In genomic region chr5:14414007-14414406, GRCh38 we compare ENCODE assay signal across 13 cellular contexts.
A peak's percentile ranks its signal among the peaks of the same experiment; 100 is the strongest.
DNase-seq lines count a peak whose midpoint lies in the region; ATAC-seq and TF ChIP-seq lines count a peak whose summit lies in the region.
"Had no signal": no experiment of that assay in that cellular context is flagged by ENCODE, and none has a peak within 500 bp of the region (broad histone marks: within the 10 kb centered on the region; RNA-seq: fewer than 3 reads in every experiment).

No MANE protein-coding gene starts in this region.

- no peaks in the 10 kb centered on the region for H3K9me3 ChIP-seq in thymus (ENCODE audit: control insufficient read depth)
- no peaks in the 10 kb centered on the region for H3K9me3 ChIP-seq in SJCRH30 (replicated peaks)

- no peaks in the 10 kb centered on the region for H3K27me3 ChIP-seq in thymus (ENCODE audit: control insufficient read depth, insufficient read depth)
- H3K27me3 ChIP-seq in SJCRH30, result no peaks in the 10 kb centered on the region

- CTCF ChIA-PET in activated CD8-positive, alpha-beta T cell treated with anti-CD3 and anti-CD28 coated beads for 36 hours (lab: Charles Lee), result interaction anchor here (0.7 to 4.9 kb wide), 6 partner anchors 10 to 253 kb away, joined by 3 to 34 read pairs (median 6); no protein-coding TSS in a partner anchor

- H3K36me3 ChIP-seq in thymus (ENCODE audit: control insufficient read depth, insufficient read depth), result no peaks in the 10 kb centered on the region
- H3K36me3 ChIP-seq in SJCRH30, result peaks cover 2% of the 10 kb centered on the region; the same call in 1 of the 2 replicates

- 71% methylated on average over 11 of the region's 11 CpGs for WGBS in thymus

- H3K4me3 Mint-ChIP-seq in natural killer cell treated with Interleukin-12 subunit alpha and Interleukin-12 subunit beta and Interleukin-15 and Interleukin-18, amount 100 ng/mL, for 72 hours, result peak overlapping the region; percentile 82
- no peak overlapping the region for H3K4me3 Mint-ChIP-seq in natural killer cell
- peak overlapping the region; percentile 67 for H3K4me3 Mint-ChIP-seq in activated CD8-positive, alpha-beta T cell treated with anti-CD3 and anti-CD28 coated beads for 36 hours
- peak overlapping the region; percentile 73 for H3K4me3 Mint-ChIP-seq in central memory CD8-positive, alpha-beta T cell

- no peak overlapping the region for H3K4me3 ChIP-seq in thymus (ENCODE audit: low read length)
- no peak overlapping the region for H3K4me3 ChIP-seq in SJCRH30

- peak overlapping the region; percentile 43 to 81 for H3K27ac Mint-ChIP-seq in natural killer cell treated with Interleukin-12 subunit alpha and Interleukin-12 subunit beta and Interleukin-15 and Interleukin-18, amount 100 ng/mL, for 72 hours
- H3K27ac Mint-ChIP-seq in natural killer cell, result no peak overlapping the region
- peak overlapping the region; percentile 98 for H3K27ac Mint-ChIP-seq in activated CD8-positive, alpha-beta T cell treated with anti-CD3 and anti-CD28 coated beads for 36 hours
- peak overlapping the region; percentile 68 for H3K27ac Mint-ChIP-seq in central memory CD8-positive, alpha-beta T cell (ENCODE audit: low read depth)

- H3K4me1 Mint-ChIP-seq in natural killer cell treated with Interleukin-12 subunit alpha and Interleukin-12 subunit beta and Interleukin-15 and Interleukin-18, amount 100 ng/mL, for 72 hours (ENCODE audit: low read depth in 2 of 2), result peaks cover 0 to 51% of the 10 kb centered on the region in 2 donors
- H3K4me1 Mint-ChIP-seq in natural killer cell, result no peaks in the 10 kb centered on the region
- H3K4me1 Mint-ChIP-seq in activated CD8-positive, alpha-beta T cell treated with anti-CD3 and anti-CD28 coated beads for 36 hours (ENCODE audit: low read depth), result peaks cover 60% of the 10 kb centered on the region
- peaks cover 37% of the 10 kb centered on the region for H3K4me1 Mint-ChIP-seq in central memory CD8-positive, alpha-beta T cell

- no peaks in the 10 kb centered on the region for H3K9me3 Mint-ChIP-seq in natural killer cell treated with Interleukin-12 subunit alpha and Interleukin-12 subunit beta and Interleukin-15 and Interleukin-18, amount 100 ng/mL, for 72 hours
- no peaks in the 10 kb centered on the region for H3K9me3 Mint-ChIP-seq in natural killer cell
- no peaks in the 10 kb centered on the region for H3K9me3 Mint-ChIP-seq in activated CD8-positive, alpha-beta T cell treated with anti-CD3 and anti-CD28 coated beads for 36 hours
- H3K9me3 Mint-ChIP-seq in central memory CD8-positive, alpha-beta T cell, result no peaks in the 10 kb centered on the region

- H3K4me1 ChIP-seq in thymus (ENCODE audit: control insufficient read depth, insufficient read depth, low read length) (peaks cover 14% of the 10 kb centered on the region), SJCRH30 (no peaks in the 10 kb centered on the region)

- H3K27me3 Mint-ChIP-seq in natural killer cell treated with Interleukin-12 subunit alpha and Interleukin-12 subunit beta and Interleukin-15 and Interleukin-18, amount 100 ng/mL, for 72 hours, result no peaks in the 10 kb centered on the region
- H3K27me3 Mint-ChIP-seq in natural killer cell (ENCODE audit: low read depth in 2 of 2), result no peaks in the 10 kb centered on the region
- H3K27me3 Mint-ChIP-seq in activated CD8-positive, alpha-beta T cell treated with anti-CD3 and anti-CD28 coated beads for 36 hours, result no peaks in the 10 kb centered on the region
- no peaks in the 10 kb centered on the region for H3K27me3 Mint-ChIP-seq in central memory CD8-positive, alpha-beta T cell

- TF ChIP-seq CTCF in natural killer cell (IDR thresholded peaks at IDR 0.05), result no peak
- no peak for TF ChIP-seq CTCF in activated CD8-positive, alpha-beta T cell treated with anti-CD3 and anti-CD28 coated beads for 36 hours (IDR thresholded peaks at IDR 0.05)

- H3K27ac ChIP-seq in thymus (ENCODE audit: low read depth) (peak overlapping the region; percentile 82), SJCRH30 (no peak overlapping the region)
- H3K27ac ChIP-seq: HL-60 had no signal

- H3K36me3 Mint-ChIP-seq in natural killer cell treated with Interleukin-12 subunit alpha and Interleukin-12 subunit beta and Interleukin-15 and Interleukin-18, amount 100 ng/mL, for 72 hours, result no peaks in the 10 kb centered on the region
- H3K36me3 Mint-ChIP-seq in natural killer cell, result no peaks in the 10 kb centered on the region
- H3K36me3 Mint-ChIP-seq in activated CD8-positive, alpha-beta T cell treated with anti-CD3 and anti-CD28 coated beads for 36 hours (ENCODE audit: low read depth), result peaks cover 1% of the 10 kb centered on the region
- H3K36me3 Mint-ChIP-seq in central memory CD8-positive, alpha-beta T cell (ENCODE audit: insufficient read depth), result peaks cover 17% of the 10 kb centered on the region

- intact Hi-C loops in natural killer cell (cut with micrococcal nuclease), result no loop called here
- intact Hi-C loops in activated CD8-positive, alpha-beta T cell treated with anti-CD3 and anti-CD28 coated beads for 36 hours (cut with micrococcal nuclease), result loop anchor here (2.0 to 5.0 kb wide), 3 partner anchors 168 to 233 kb away; partner anchors contain the start of gene OTULINL

- no peak for ATAC-seq in natural killer cell treated with Interleukin-12 subunit alpha and Interleukin-12 subunit beta and Interleukin-15 and Interleukin-18, amount 100 ng/mL, for 72 hours
- no peak for ATAC-seq in natural killer cell
- no peak for ATAC-seq in activated CD8-positive, alpha-beta T cell treated with anti-CD3 and anti-CD28 coated beads for 36 hours
- ATAC-seq in central memory CD8-positive, alpha-beta T cell (replicated peaks; ENCODE audit: extremely low read depth, poor library complexity, severe bottlenecking), result no peak
- ATAC-seq in GM21423 (IDR thresholded peaks at IDR 0.05; ENCODE audit: unreplicated experiment), result no peak

- POLR2A ChIA-PET in activated CD8-positive, alpha-beta T cell treated with anti-CD3 and anti-CD28 coated beads for 36 hours (lab: Charles Lee), result interaction anchor here (0.8 to 2.9 kb wide), 7 partner anchors 9 to 254 kb away, joined by 3 to 14 read pairs (median 3); partner anchors contain the start of gene OTULINL

- no peak for DNase-seq in natural killer cell treated with Interleukin-12 subunit alpha and Interleukin-12 subunit beta and Interleukin-15 and Interleukin-18, amount 100 ng/mL, for 72 hours (ENCODE audit: low spot score)
- DNase-seq in natural killer cell (no peak), NCI-H446 (lab: John Stamatoyannopoulos, UW) (no peak), SJCRH30 (no peak)
- DNase-seq in activated CD8-positive, alpha-beta T cell treated with anti-CD3 and anti-CD28 coated beads for 36 hours, result peak; percentile 31
- DNase-seq in central memory CD8-positive, alpha-beta T cell (ENCODE audit: low spot score in 2 of 2), result no peak
- DNase-seq: DMS79, NCI-H1436 treated with DMSO at 0.1 percent for 48 hours, NCI-H69, nucleus accumbens had no signal

Comparison
In these comparisons a context has a peak if more than half of its experiments do, and no peak if none do; other contexts are left out.
1. H3K27ac Mint-ChIP-seq: peak in natural killer cell treated with Interleukin-12 subunit alpha and Interleukin-12 subunit beta and Interleukin-15 and Interleukin-18, amount 100 ng/mL, for 72 hours (2 of 2), activated CD8-positive, alpha-beta T cell treated with anti-CD3 and anti-CD28 coated beads for 36 hours (single experiment) and central memory CD8-positive, alpha-beta T cell (single experiment); none in natural killer cell (0 of 2).